1 cellular context compared by ENCODE assay signal in the genomic region with DNA sequence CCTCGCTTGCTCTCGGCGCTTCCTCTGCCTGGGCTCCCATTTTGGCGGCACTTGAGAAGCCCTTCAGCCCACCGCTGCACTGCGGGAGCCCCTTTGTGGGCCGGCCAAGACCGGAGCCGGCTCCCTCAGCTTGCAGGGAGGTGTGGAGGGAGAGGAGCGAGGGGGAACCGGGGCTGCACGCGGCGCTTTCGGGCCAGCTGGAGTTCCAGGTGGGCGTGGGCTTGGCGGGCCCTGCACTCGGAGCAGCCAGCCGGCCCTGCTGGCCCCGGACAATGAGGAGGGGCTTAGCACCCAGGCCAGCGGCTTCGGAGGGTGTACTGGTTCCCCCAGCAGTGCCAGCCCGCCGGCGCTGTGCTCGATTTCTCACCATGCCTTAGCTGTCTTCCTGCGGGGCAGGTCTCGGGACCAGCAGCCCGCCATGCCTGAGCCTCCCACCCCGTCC.
TF ChIP-seq lines count a peak whose summit lies in the region.

No MANE protein-coding gene starts in this region.

TF ChIP-seq in H1, 55 proteins besides CTCF, POLR2A, EP300 and RAD21:
- TF ChIP-seq KDM4A (IDR thresholded peaks at IDR 0.05; ENCODE audit: low read depth, low read length, severe bottlenecking) (peak; percentile 46), SIN3A (conservative IDR thresholded peaks at IDR 0.05 in 1 of 2, IDR thresholded peaks at IDR 0.05 in 1 of 2; ENCODE audit: low read depth in 1 of 2, low read length in 2 of 2) (0 out of 4 replicates have a peak, but pooled peaks of 1 of the 2 experiments have one; percentile 39), RBBP5 (IDR thresholded peaks at IDR 0.05; ENCODE audit: borderline replicate concordance, low read depth, low read length) (0 out of 2 replicates have a peak, but pooled peaks have one; percentile 42), PHF8 (conservative IDR thresholded peaks at IDR 0.05; ENCODE audit: low read depth, low read length) (0 out of 2 replicates have a peak, but pooled peaks have one; percentile 33), EGR1 (IDR thresholded peaks at IDR 0.05; ENCODE audit: borderline replicate concordance, low read depth, low read length) (no peak), HDAC2 (IDR thresholded peaks at IDR 0.05; ENCODE audit: borderline replicate concordance in 1 of 2, low read depth in 2 of 2, low read length in 2 of 2) (no peak), TBP (IDR thresholded peaks at IDR 0.05; ENCODE audit: low read depth, low read length) (no peak), JUN (IDR thresholded peaks at IDR 0.05; ENCODE audit: low read depth, low read length) (no peak), YY1 (IDR thresholded peaks at IDR 0.05; ENCODE audit: low read depth, low read length) (no peak), BCL11A (IDR thresholded peaks at IDR 0.05; ENCODE audit: low read depth in 2 of 2, low read length in 2 of 2) (no peak), RXRA (IDR thresholded peaks at IDR 0.05; ENCODE audit: insufficient read depth, low read depth, low read length) (no peak), SP4 (IDR thresholded peaks at IDR 0.05; ENCODE audit: low read length) (no peak)
- TF ChIP-seq, protein P1, sequence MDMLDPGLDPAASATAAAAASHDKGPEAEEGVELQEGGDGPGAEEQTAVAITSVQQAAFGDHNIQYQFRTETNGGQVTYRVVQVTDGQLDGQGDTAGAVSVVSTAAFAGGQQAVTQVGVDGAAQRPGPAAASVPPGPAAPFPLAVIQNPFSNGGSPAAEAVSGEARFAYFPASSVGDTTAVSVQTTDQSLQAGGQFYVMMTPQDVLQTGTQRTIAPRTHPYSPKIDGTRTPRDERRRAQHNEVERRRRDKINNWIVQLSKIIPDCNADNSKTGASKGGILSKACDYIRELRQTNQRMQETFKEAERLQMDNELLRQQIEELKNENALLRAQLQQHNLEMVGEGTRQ (IDR thresholded peaks at IDR 0.05; ENCODE audit: low read length): no peak
- TF ChIP-seq, protein P2, sequence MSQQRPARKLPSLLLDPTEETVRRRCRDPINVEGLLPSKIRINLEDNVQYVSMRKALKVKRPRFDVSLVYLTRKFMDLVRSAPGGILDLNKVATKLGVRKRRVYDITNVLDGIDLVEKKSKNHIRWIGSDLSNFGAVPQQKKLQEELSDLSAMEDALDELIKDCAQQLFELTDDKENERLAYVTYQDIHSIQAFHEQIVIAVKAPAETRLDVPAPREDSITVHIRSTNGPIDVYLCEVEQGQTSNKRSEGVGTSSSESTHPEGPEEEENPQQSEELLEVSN (IDR thresholded peaks at IDR 0.05): peak; percentile 92
- TF ChIP-seq, protein P3, sequence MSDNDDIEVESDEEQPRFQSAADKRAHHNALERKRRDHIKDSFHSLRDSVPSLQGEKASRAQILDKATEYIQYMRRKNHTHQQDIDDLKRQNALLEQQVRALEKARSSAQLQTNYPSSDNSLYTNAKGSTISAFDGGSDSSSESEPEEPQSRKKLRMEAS (IDR thresholded peaks at IDR 0.05): peak; percentile 68
